Comparison of ENCODE assay signal across 1 cellular context in the genomic region with DNA sequence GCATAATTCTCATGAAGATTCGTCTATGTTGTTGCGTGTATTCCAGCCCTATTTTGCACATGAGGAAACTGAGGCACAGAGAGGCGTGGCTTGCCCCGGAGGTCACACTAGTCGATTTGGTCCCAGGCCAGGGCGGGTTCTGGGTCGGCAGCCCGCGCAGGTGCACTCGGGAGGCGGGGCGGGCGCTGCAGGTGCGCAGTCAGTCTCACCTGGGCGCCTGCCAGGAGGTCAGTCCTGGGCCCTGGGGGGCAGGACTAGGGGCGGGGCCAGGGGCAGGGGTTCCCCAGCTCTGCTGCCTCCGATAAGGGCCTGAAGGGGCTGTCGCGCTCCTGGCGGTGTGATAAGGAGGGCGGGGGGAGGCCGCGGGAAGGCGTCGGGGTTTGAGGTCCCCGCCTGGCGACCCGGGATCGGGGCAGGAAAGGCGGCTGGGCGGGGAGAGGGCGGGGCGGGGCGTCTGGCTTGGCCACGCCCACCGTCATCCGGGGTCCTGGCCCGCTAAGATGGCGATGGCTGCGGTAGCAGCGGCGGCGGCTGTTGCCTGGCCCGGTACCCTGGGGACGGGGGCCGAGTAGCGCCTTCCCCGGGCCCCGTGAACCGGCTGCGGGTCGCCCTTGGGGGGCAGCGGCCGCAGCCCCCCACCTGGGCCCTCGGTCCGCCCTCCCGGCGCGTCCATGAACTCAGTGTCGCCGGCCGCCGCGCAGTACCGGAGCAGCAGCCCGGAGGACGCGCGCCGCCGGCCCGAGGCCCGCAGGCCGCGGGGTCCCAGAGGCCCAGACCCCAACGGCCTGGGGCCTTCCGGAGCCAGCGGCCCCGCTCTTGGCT.
TF ChIP-seq lines count a peak whose summit lies in the region.

Gene ATG4D, plus strand, starts transcription at position 485 of the 822 bp plus-strand sequence. Its CDS starts 187 bp downstream, at position 672.

TF ChIP-seq in HepG2, 621 proteins besides CTCF, POLR2A, EP300 and RAD21 (continued from another document):
- TF ChIP-seq CBX2 (IDR thresholded peaks at IDR 0.05; ENCODE audit: low read depth, low read length), result no peak
- TF ChIP-seq CBX2 (CRISPR knock-in tag; IDR thresholded peaks at IDR 0.05; ENCODE audit: low read depth), result no peak
- TF ChIP-seq TERF1 (CRISPR knock-in tag; IDR thresholded peaks at IDR 0.05), result no peak
- TF ChIP-seq, protein P1, sequence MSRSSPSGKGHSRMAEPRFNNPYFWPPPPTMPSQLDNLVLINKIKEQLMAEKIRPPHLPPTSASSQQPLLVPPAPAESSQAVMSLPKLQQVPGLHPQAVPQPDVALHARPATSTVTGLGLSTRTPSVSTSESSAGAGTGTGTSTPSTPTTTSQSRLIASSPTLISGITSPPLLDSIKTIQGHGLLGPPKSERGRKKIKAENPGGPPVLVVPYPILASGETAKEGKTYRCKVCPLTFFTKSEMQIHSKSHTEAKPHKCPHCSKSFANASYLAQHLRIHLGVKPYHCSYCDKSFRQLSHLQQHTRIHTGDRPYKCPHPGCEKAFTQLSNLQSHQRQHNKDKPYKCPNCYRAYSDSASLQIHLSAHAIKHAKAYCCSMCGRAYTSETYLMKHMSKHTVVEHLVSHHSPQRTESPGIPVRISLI (CRISPR knock-in tag; IDR thresholded peaks at IDR 0.05; ENCODE audit: borderline replicate concordance), result no peak
- no peak for TF ChIP-seq ZNF550 (CRISPR knock-in tag; IDR thresholded peaks at IDR 0.05; ENCODE audit: borderline replicate concordance)
- no peak for TF ChIP-seq TAF15 (IDR thresholded peaks at IDR 0.05; ENCODE audit: low read depth, low read length, poor library complexity, severe bottlenecking)
